Comparison of ENCODE assay signal across 8 cellular contexts in genomic region chr1:16122916-16123315, GRCh38. TPM values are rescaled to one million over a fixed set of nuclear protein-coding genes. Genes with fewer than 3 reads are reported as not detected.
DNase-seq lines count a peak whose midpoint lies in the region; ATAC-seq lines count a peak whose summit lies in the region.

No MANE protein-coding gene starts in this region.

- H3K27me3 ChIP-seq in BLaER1 treated with 17β-estradiol and CSF1 and Interleukin-3, amounts not matched to agents 10 nM and 100 nM: peaks cover 93 to 98% (median 97%) of the 10 kb centered on the region in 11 experiments
- H3K27me3 ChIP-seq in MG63: no peaks in the 10 kb centered on the region

- peak overlapping the region; percentile 59 to 94 (median 81) for H3K4me2 ChIP-seq in BLaER1 treated with 17β-estradiol and CSF1 and Interleukin-3, amounts not matched to agents 10 nM and 100 nM

- no peak overlapping the region for H3K4me3 Mint-ChIP-seq in activated T-helper 17 cell treated with anti-CD3 and anti-CD28 coated beads, Interleukin-2, amount 50 U/mL, for 72 hours
- H3K4me3 Mint-ChIP-seq in naive B cell: no peak overlapping the region

- H3K27me3 Mint-ChIP-seq in activated T-helper 17 cell treated with anti-CD3 and anti-CD28 coated beads, Interleukin-2, amount 50 U/mL, for 72 hours: no peaks in the 10 kb centered on the region
- H3K27me3 Mint-ChIP-seq in naive B cell: peaks cover 22 to 59% (median 30%) of the 10 kb centered on the region in 3 donors

- H3K36me3 ChIP-seq in BLaER1 treated with 17β-estradiol and CSF1 and Interleukin-3, amounts not matched to agents 10 nM and 100 nM: no peaks in the 10 kb centered on the region
- H3K36me3 ChIP-seq in MG63: peaks cover 46% of the 10 kb centered on the region

- H3K9me3 Mint-ChIP-seq in activated T-helper 17 cell treated with anti-CD3 and anti-CD28 coated beads, Interleukin-2, amount 50 U/mL, for 72 hours: no peaks in the 10 kb centered on the region
- no peaks in the 10 kb centered on the region for H3K9me3 Mint-ChIP-seq in naive B cell

- no peaks in the 10 kb centered on the region for H3K36me3 Mint-ChIP-seq in activated T-helper 17 cell treated with anti-CD3 and anti-CD28 coated beads, Interleukin-2, amount 50 U/mL, for 72 hours (ENCODE audit: low read depth)
- H3K36me3 Mint-ChIP-seq in naive B cell: no peaks in the 10 kb centered on the region

- peak overlapping the region in 1 of 10 experiments; percentile 6; a peak in 2 of 20 replicates for H3K4me3 ChIP-seq in BLaER1 treated with 17β-estradiol and CSF1 and Interleukin-3, amounts not matched to agents 10 nM and 100 nM
- H3K4me3 ChIP-seq in MG63: no peak overlapping the region

- H3K9ac ChIP-seq in BLaER1 treated with 17β-estradiol and CSF1 and Interleukin-3, amounts not matched to agents 10 nM and 100 nM: no peak overlapping the region

- no peak overlapping the region for H3K27ac Mint-ChIP-seq in activated T-helper 17 cell treated with anti-CD3 and anti-CD28 coated beads, Interleukin-2, amount 50 U/mL, for 72 hours
- no peak overlapping the region for H3K27ac Mint-ChIP-seq in naive B cell

- DNase-seq in MG63: peak; percentile 76
- DNase-seq in naive B cell: no peak
- DNase-seq in epidermal melanocyte (ENCODE audit: insufficient read length, low spot score): no peak
- DNase-seq in DMS114 treated with DMSO at 0.1 percent for 48 hours (lab: John Stamatoyannopoulos, UW; ENCODE audit: unreplicated experiment): no peak

- H3K4me1 ChIP-seq in BLaER1 treated with 17β-estradiol and CSF1 and Interleukin-3, amounts not matched to agents 10 nM and 100 nM: peaks cover 34 to 68% (median 51%) of the 10 kb centered on the region in 10 experiments

- H3K4me1 Mint-ChIP-seq in activated T-helper 17 cell treated with anti-CD3 and anti-CD28 coated beads, Interleukin-2, amount 50 U/mL, for 72 hours: no peaks in the 10 kb centered on the region
- peaks cover 0 to 7% (median 6%) of the 10 kb centered on the region in 3 donors for H3K4me1 Mint-ChIP-seq in naive B cell

- H4K20me1 ChIP-seq in BLaER1 treated with 17β-estradiol and CSF1 and Interleukin-3, amounts not matched to agents 10 nM and 100 nM: peaks cover 0 to 59% (median 26%) of the 10 kb centered on the region in 11 experiments; a peak in 13 of 22 replicates

- H3K9me3 ChIP-seq in BLaER1 treated with 17β-estradiol and CSF1 and Interleukin-3, amounts not matched to agents 10 nM and 100 nM (replicated peaks in 1 of 11): no peaks in the 10 kb centered on the region
- H3K9me3 ChIP-seq in MG63: no peaks in the 10 kb centered on the region

- H3K27ac ChIP-seq in BLaER1 treated with 17β-estradiol and CSF1 and Interleukin-3, amounts not matched to agents 10 nM and 100 nM: no peak overlapping the region

- peak; percentile 86 for ATAC-seq in activated T-helper 17 cell treated with anti-CD3 and anti-CD28 coated beads, Interleukin-2, amount 50 U/mL, for 72 hours (replicated peaks)
- peak; percentile 23 to 51 for ATAC-seq in naive B cell (ENCODE audit: low read depth in 2 of 2)
- no peak for ATAC-seq in HG03280 (IDR thresholded peaks at IDR 0.05; ENCODE audit: unreplicated experiment)
- ATAC-seq in HG02610 (IDR thresholded peaks at IDR 0.05; ENCODE audit: unreplicated experiment): no peak

RNA-seq across cellular contexts. Expression of gene EPHA2, which starts 33.0 kb away (rescaled TPM):
- 68.4 and 80.5 TPM in 2 replicates for total RNA-seq in MG63 (2014; rRNA removed; shearing (Covaris generic); ENCODE audit: low replicate concordance)
- under 1 TPM in 1 of 2 donors, not detected in 1; 0.13 TPM for total RNA-seq in activated T-helper 17 cell treated with anti-CD3 and anti-CD28 coated beads, Interleukin-2, amount 50 U/mL, for 72 hours
- not detected for polyA plus RNA-seq in naive B cell (ENCODE audit: low read depth in 6 of 6)

RNA-seq across cellular contexts. Expression of gene FAM131C, which starts 49.5 kb away (rescaled TPM):
- total RNA-seq in MG63 (2014; rRNA removed; shearing (Covaris generic); ENCODE audit: low replicate concordance): 0.15 and 2.1 TPM in 2 replicates
- total RNA-seq in activated T-helper 17 cell treated with anti-CD3 and anti-CD28 coated beads, Interleukin-2, amount 50 U/mL, for 72 hours: under 1 TPM; 0.24 to 0.69 TPM
- not detected for polyA plus RNA-seq in naive B cell (ENCODE audit: low read depth in 6 of 6)

Comparison
In these comparisons a context has a peak if more than half of its experiments do, and no peak if none do; other contexts are left out.
1. ATAC-seq: peak in activated T-helper 17 cell treated with anti-CD3 and anti-CD28 coated beads, Interleukin-2, amount 50 U/mL, for 72 hours (single experiment) and naive B cell (2 of 2); none in HG03280 (single experiment) and HG02610 (single experiment).
2. RNA of gene EPHA2, which starts 33.0 kb away (total RNA-seq): 68.4 to 80.5 TPM in MG63; 0.13 TPM in activated T-helper 17 cell treated with anti-CD3 and anti-CD28 coated beads, Interleukin-2, amount 50 U/mL, for 72 hours; every median in the first group is over 10 times any median in the second.